Comparison of ENCODE assay signal across 1 cellular context in genomic region chr17:82787081-82787848, GRCh38.
TF ChIP-seq lines count a peak whose summit lies in the region.

No MANE protein-coding gene starts in this region.

TF ChIP-seq in SK-N-SH treated with all-trans-retinoic acid at 6 μM for 48 hours, 23 proteins besides CTCF, POLR2A, EP300 and RAD21 (continued from another document):
- TF ChIP-seq, protein P1, sequence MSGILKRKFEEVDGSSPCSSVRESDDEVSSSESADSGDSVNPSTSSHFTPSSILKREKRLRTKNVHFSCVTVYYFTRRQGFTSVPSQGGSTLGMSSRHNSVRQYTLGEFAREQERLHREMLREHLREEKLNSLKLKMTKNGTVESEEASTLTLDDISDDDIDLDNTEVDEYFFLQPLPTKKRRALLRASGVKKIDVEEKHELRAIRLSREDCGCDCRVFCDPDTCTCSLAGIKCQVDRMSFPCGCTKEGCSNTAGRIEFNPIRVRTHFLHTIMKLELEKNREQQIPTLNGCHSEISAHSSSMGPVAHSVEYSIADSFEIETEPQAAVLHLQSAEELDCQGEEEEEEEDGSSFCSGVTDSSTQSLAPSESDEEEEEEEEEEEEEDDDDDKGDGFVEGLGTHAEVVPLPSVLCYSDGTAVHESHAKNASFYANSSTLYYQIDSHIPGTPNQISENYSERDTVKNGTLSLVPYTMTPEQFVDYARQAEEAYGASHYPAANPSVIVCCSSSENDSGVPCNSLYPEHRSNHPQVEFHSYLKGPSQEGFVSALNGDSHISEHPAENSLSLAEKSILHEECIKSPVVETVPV (CRISPR knock-in tag; IDR thresholded peaks at IDR 0.05): no peak
- TF ChIP-seq ZNF70 (CRISPR knock-in tag; IDR thresholded peaks at IDR 0.05) (no peak), ZC3H10 (CRISPR knock-in tag; IDR thresholded peaks at IDR 0.05) (no peak), GLIS3 (CRISPR knock-in tag; IDR thresholded peaks at IDR 0.05) (no peak)
